ENCODE assay signal across 11 cellular contexts in genomic region chr14:28494196-28494595, GRCh38.
"Had no signal": no experiment of that assay in that cellular context is flagged by ENCODE, and none has a peak within 500 bp of the region (broad histone marks: within the 10 kb centered on the region; RNA-seq: fewer than 3 reads in every experiment).

No MANE protein-coding gene starts in this region.

- H3K4me3 ChIP-seq: left ventricle myocardium inferior, skin epidermis, thyroid gland, uterus had no signal

- H3K27me3 ChIP-seq: thyroid gland, uterus had no signal

- DNase-seq: activated effector memory CD4-positive, alpha-beta T cell treated with anti-CD3 and anti-CD28 coated beads, Interleukin-2, amount 50 U/mL, for 16 hours; activated T-cell treated with anti-CD3 and anti-CD28 coated beads, Interleukin-2, amount 50 U/mL, for 1 hour; kidney; left ventricle myocardium inferior; mesendoderm; stimulated activated CD4-positive, alpha-beta T cell treated with anti-CD3 and anti-CD28 coated beads, Interleukin-4, amount 100 ng/mL, for 4 hours; thyroid gland; uterus had no signal

- H3K36me3 ChIP-seq: left ventricle myocardium inferior, thyroid gland, uterus had no signal

- H3K4me1 ChIP-seq: left ventricle myocardium inferior, thyroid gland, uterus had no signal

- H3K27ac ChIP-seq: left ventricle myocardium inferior, skin epidermis, thyroid gland, uterus had no signal

- H3K9me3 ChIP-seq: left ventricle myocardium inferior, thyroid gland, uterus had no signal

- ATAC-seq: activated CD4-positive, CD25-positive, alpha-beta regulatory T cell treated with anti-CD3 and anti-CD28 coated beads, Interleukin-2, amount 50 U/mL, for 24 hours; activated naive CD4-positive, alpha-beta T cell treated with anti-CD3 and anti-CD28 coated beads, Interleukin-2, amount 50 U/mL, for 72 hours had no signal
